In the genomic region with DNA sequence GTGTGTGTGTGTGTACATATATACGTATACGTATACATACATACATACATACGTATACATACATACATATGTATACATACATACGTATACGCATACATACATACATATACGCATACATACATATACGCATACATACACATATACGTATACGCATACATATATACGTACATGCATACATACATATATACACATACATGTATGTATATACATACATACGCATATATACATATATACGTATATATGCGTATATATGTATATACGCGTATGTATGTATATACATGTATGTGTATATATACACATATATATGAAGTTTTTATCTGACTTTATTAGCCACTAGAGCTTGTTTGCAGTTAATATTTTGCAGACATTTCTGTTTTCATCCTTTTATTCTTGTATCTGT, we compare ENCODE assay signal across 1 cellular context.
A peak's percentile ranks its signal among the peaks of the same experiment; 100 is the strongest.
TF ChIP-seq lines count a peak whose summit lies in the region.

No MANE protein-coding gene starts in this region.

TF ChIP-seq in SK-N-SH treated with all-trans-retinoic acid at 6 μM for 48 hours, 23 proteins besides CTCF, POLR2A, EP300 and RAD21 (continued from another document):
- TF ChIP-seq, protein P1, sequence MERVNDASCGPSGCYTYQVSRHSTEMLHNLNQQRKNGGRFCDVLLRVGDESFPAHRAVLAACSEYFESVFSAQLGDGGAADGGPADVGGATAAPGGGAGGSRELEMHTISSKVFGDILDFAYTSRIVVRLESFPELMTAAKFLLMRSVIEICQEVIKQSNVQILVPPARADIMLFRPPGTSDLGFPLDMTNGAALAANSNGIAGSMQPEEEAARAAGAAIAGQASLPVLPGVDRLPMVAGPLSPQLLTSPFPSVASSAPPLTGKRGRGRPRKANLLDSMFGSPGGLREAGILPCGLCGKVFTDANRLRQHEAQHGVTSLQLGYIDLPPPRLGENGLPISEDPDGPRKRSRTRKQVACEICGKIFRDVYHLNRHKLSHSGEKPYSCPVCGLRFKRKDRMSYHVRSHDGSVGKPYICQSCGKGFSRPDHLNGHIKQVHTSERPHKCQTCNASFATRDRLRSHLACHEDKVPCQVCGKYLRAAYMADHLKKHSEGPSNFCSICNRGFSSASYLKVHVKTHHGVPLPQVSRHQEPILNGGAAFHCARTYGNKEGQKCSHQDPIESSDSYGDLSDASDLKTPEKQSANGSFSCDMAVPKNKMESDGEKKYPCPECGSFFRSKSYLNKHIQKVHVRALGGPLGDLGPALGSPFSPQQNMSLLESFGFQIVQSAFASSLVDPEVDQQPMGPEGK (CRISPR knock-in tag; IDR thresholded peaks at IDR 0.05; ENCODE audit: borderline replicate concordance) = no peak
- TF ChIP-seq ZNF70 (CRISPR knock-in tag; IDR thresholded peaks at IDR 0.05) = 0 out of 2 replicates have a peak, but pooled peaks have one; percentile 18
